9 cellular contexts compared by ENCODE assay signal in genomic region chr4:38806251-38806650, GRCh38. TPM values are rescaled to one million over a fixed set of nuclear protein-coding genes. Genes with fewer than 3 reads are reported as not detected.
DNase-seq lines count a peak whose midpoint lies in the region; ATAC-seq and TF ChIP-seq lines count a peak whose summit lies in the region.
"Not testable (repeated sequence)": the region's sequence is repeated elsewhere in the genome, so short reads cannot be mapped to it uniquely, and the experiment has no call there.
"Had no signal": no experiment of that assay in that cellular context is flagged by ENCODE, and none has a peak within 500 bp of the region (broad histone marks: within the 10 kb centered on the region; RNA-seq: fewer than 3 reads in every experiment).

No MANE protein-coding gene starts in this region.

- CTCF ChIA-PET in T-cell (lab: Charles Lee) = interaction anchor here (0.6 to 1.8 kb wide), 3 partner anchors 47 to 1742 kb away, joined by 3 to 6 read pairs (median 3); no protein-coding TSS in a partner anchor
- CTCF ChIA-PET in activated naive CD4-positive, alpha-beta T cell treated with anti-CD3 and anti-CD28 coated beads for 36 hours (lab: Charles Lee) = interaction anchor here (1.4 to 6.4 kb wide), 3 partner anchors 22 to 46 kb away, joined by 3 to 62 read pairs (median 24); partner anchors contain the start of gene TLR10

- H3K36me3 ChIP-seq in BLaER1 (peaks cover 20% of the 10 kb centered on the region), neutrophil (peaks cover 21% of the 10 kb centered on the region)
- H3K36me3 ChIP-seq in KMS-11 (ENCODE audit: insufficient read depth); suprapubic skin: not testable (repeated sequence)

- H3K4me1 ChIP-seq in BLaER1 = peaks cover 32% of the 10 kb centered on the region
- H3K4me1 ChIP-seq in KMS-11 (ENCODE audit: low read depth, poor library complexity, severe bottlenecking) = peaks cover 30% of the 10 kb centered on the region
- peaks cover 62 to 70% of the 10 kb centered on the region in 2 experiments for H3K4me1 ChIP-seq in neutrophil (ENCODE audit: control insufficient read depth in 1 of 2, insufficient read depth in 1 of 2, low read depth in 1 of 2, low read length in 1 of 2)
- H3K4me1 ChIP-seq in suprapubic skin = peaks cover 29% of the 10 kb centered on the region

- H4K20me1 ChIP-seq in BLaER1; KMS-11 (ENCODE audit: insufficient read depth): not testable (repeated sequence)

- not testable (repeated sequence) for H3K79me2 ChIP-seq in KMS-11 (ENCODE audit: insufficient read depth, low read depth)

- TF ChIP-seq POLR2A in suprapubic skin (IDR thresholded peaks at IDR 0.05) = not testable (repeated sequence)

- POLR2A ChIA-PET in T-cell (lab: Charles Lee) = not testable (repeated sequence)

- peaks cover 31% of the 10 kb centered on the region for H3K9me3 ChIP-seq in BLaER1
- H3K9me3 ChIP-seq in neutrophil, suprapubic skin: not testable (repeated sequence)

- H3K27ac Mint-ChIP-seq in T-cell = peak overlapping the region; percentile 93 to 97
- peak overlapping the region; percentile 90 for H3K27ac Mint-ChIP-seq in activated naive CD4-positive, alpha-beta T cell treated with anti-CD3 and anti-CD28 coated beads for 36 hours

- TF ChIP-seq CTCF in KMS-11 (conservative IDR thresholded peaks at IDR 0.05; ENCODE audit: low read depth, low read length); dorsolateral prefrontal cortex (IDR thresholded peaks at IDR 0.05 in 54 of 56, conservative IDR thresholded peaks at IDR 0.05 in 2 of 56; ENCODE audit: low read depth in 1 of 56, partially characterized antibody in 56 of 56); neutrophil (IDR thresholded peaks at IDR 0.05); suprapubic skin (IDR thresholded peaks at IDR 0.05): not testable (repeated sequence)

- not testable (repeated sequence) for H3K4me3 ChIP-seq in BLaER1; KMS-11 (IDR thresholded peaks at IDR 0.05; ENCODE audit: insufficient read depth, low read depth, low read length); suprapubic skin
- H3K4me3 ChIP-seq in dorsolateral prefrontal cortex (peak overlapping the region in 1 of 59 donors; percentile 60), neutrophil (ENCODE audit: low read depth in 1 of 2, low read length in 1 of 2) (peak overlapping the region; percentile 75 to 79)

- not testable (repeated sequence) for DNase-seq in T-cell; activated naive CD4-positive, alpha-beta T cell treated with anti-CD3 and anti-CD28 coated beads for 36 hours; dorsolateral prefrontal cortex; suprapubic skin (ENCODE audit: low spot score in 2 of 2)

- TF ChIP-seq EP300 in suprapubic skin (IDR thresholded peaks at IDR 0.05) = not testable (repeated sequence)

- H3K4me2 ChIP-seq in BLaER1 (peak overlapping the region; percentile 89), KMS-11 (peak overlapping the region; percentile 78; the same call in 1 of the 2 replicates)

- intact Hi-C loops in activated naive CD4-positive, alpha-beta T cell treated with anti-CD3 and anti-CD28 coated beads for 36 hours (cut with micrococcal nuclease) = loop anchor here (10.0 kb wide), 1 partner anchor 1121 kb away; the partner anchor contains the start of gene RELL1
- intact Hi-C loops in dorsolateral prefrontal cortex (cut with DNase I) = not testable (repeated sequence)

- H3K27me3 Mint-ChIP-seq in T-cell; activated naive CD4-positive, alpha-beta T cell treated with anti-CD3 and anti-CD28 coated beads for 36 hours (ENCODE audit: low read depth): not testable (repeated sequence)

- peaks cover 19% of the 10 kb centered on the region for H3K36me3 Mint-ChIP-seq in T-cell
- H3K36me3 Mint-ChIP-seq in activated naive CD4-positive, alpha-beta T cell treated with anti-CD3 and anti-CD28 coated beads for 36 hours (ENCODE audit: low read depth) = peaks cover 14% of the 10 kb centered on the region

- H3K4me3 Mint-ChIP-seq in T-cell = peak overlapping the region in 1 of 3 donors; percentile 83
- not testable (repeated sequence) for H3K4me3 Mint-ChIP-seq in activated naive CD4-positive, alpha-beta T cell treated with anti-CD3 and anti-CD28 coated beads for 36 hours

- H3K9me3 Mint-ChIP-seq in T-cell = peaks cover 0 to 13% (median 8%) of the 10 kb centered on the region in 3 donors
- peaks cover 14% of the 10 kb centered on the region for H3K9me3 Mint-ChIP-seq in activated naive CD4-positive, alpha-beta T cell treated with anti-CD3 and anti-CD28 coated beads for 36 hours

- not testable (repeated sequence) for ATAC-seq in T-cell (replicated peaks in 1 of 4)

- whole genome bisulfite sequencing in suprapubic skin = 70% methylated on average over 9 of the region's 9 CpGs

- H3K4me1 Mint-ChIP-seq in T-cell = peaks cover 30 to 42% (median 39%) of the 10 kb centered on the region in 3 donors
- H3K4me1 Mint-ChIP-seq in activated naive CD4-positive, alpha-beta T cell treated with anti-CD3 and anti-CD28 coated beads for 36 hours (ENCODE audit: low read depth) = peaks cover 30% of the 10 kb centered on the region

- H2AFZ ChIP-seq in KMS-11 (ENCODE audit: low read depth) = not testable (repeated sequence)

- H3K27me3 ChIP-seq in BLaER1; KMS-11 (ENCODE audit: insufficient read depth, low read depth); dorsolateral prefrontal cortex; layer of hippocampus (ENCODE audit: control insufficient read depth, insufficient read depth, low read length); neutrophil; suprapubic skin: not testable (repeated sequence)

- H3K9ac ChIP-seq in BLaER1 = peak overlapping the region; percentile 59; the same call in 1 of the 2 replicates
- H3K9ac ChIP-seq in KMS-11 = not testable (repeated sequence)

- peak overlapping the region; percentile 87 for H3K27ac ChIP-seq in BLaER1
- H3K27ac ChIP-seq in KMS-11 = not testable (repeated sequence)
- peak overlapping the region in 34 of 59 donors; percentile 8 to 87 (median 59) for H3K27ac ChIP-seq in dorsolateral prefrontal cortex
- H3K27ac ChIP-seq in layer of hippocampus (ENCODE audit: low read depth, low read length) = peak overlapping the region; percentile 68
- peak overlapping the region; percentile 92 for H3K27ac ChIP-seq in neutrophil
- H3K27ac ChIP-seq in suprapubic skin = peak overlapping the region; percentile 84

RNA-seq across cellular contexts. Expression of gene TLR1, which starts 1.7 kb away (rescaled TPM):
- total RNA-seq in T-cell = 10 to 100 TPM; 10.4 to 26.0 (median 18.0) TPM
- 1 to 10 TPM; 4.0 to 4.2 TPM for total RNA-seq in activated naive CD4-positive, alpha-beta T cell treated with anti-CD3 and anti-CD28 coated beads for 36 hours
- total RNA-seq in dorsolateral prefrontal cortex = 10 to 100 TPM in 39 of 120 experiments, 1 to 10 TPM in 81; 1.4 to 23.9 (median 8.6) TPM
- 1 to 10 TPM; 6.7 to 9.8 (median 8.9) TPM for total RNA-seq in suprapubic skin

RNA-seq across cellular contexts. Expression of gene TLR10, which starts 23.5 kb away (rescaled TPM):
- total RNA-seq in T-cell = 1 to 10 TPM in 2 of 5 donors, under 1 TPM in 3; 0.47 to 2.6 (median 0.96) TPM
- total RNA-seq in activated naive CD4-positive, alpha-beta T cell treated with anti-CD3 and anti-CD28 coated beads for 36 hours = under 1 TPM; 0.12 to 0.17 TPM
- total RNA-seq in dorsolateral prefrontal cortex = 1 to 10 TPM in 91 of 120 experiments, under 1 TPM in 29; 0.27 to 6.7 (median 1.5) TPM
- total RNA-seq in suprapubic skin = under 1 TPM in 2 of 4 donors, not detected in 2; 0.16 to 0.17 TPM
- total RNA-seq: A172 had no signal

RNA-seq across cellular contexts. Expression of gene TLR6, which starts 50.4 kb away (rescaled TPM):
- total RNA-seq in T-cell (1 to 10 TPM; 2.3 to 7.7 (median 3.2) TPM), dorsolateral prefrontal cortex (1 to 10 TPM; 1.1 to 8.9 (median 3.7) TPM), suprapubic skin (1 to 10 TPM; 2.1 to 6.4 (median 2.5) TPM)
- 1 to 10 TPM; 3.6 TPM for total RNA-seq in activated naive CD4-positive, alpha-beta T cell treated with anti-CD3 and anti-CD28 coated beads for 36 hours
